In genomic region chr17:19456016-19456927, GRCh38 we compare ENCODE assay signal across 21 cellular contexts. TPM values are rescaled to one million over a fixed set of nuclear protein-coding genes. Genes with fewer than 3 reads are reported as not detected.
A peak's percentile ranks its signal among the peaks of the same experiment; 100 is the strongest.
DNase-seq lines count a peak whose midpoint lies in the region; ATAC-seq and TF ChIP-seq lines count a peak whose summit lies in the region.
"Had no signal": no experiment of that assay in that cellular context is flagged by ENCODE, and none has a peak within 500 bp of the region (broad histone marks: within the 10 kb centered on the region; RNA-seq: fewer than 3 reads in every experiment).

No MANE protein-coding gene starts in this region.

- TF ChIP-seq CTCF in brain (conservative IDR thresholded peaks at IDR 0.05) (no peak), neural progenitor cell (IDR thresholded peaks at IDR 0.05) (no peak)

- H3K4me3 ChIP-seq in HUES48 (ENCODE audit: low read depth, low read length) (no peak overlapping the region), iPS-20b (ENCODE audit: low read length) (peak overlapping the region; percentile 12; the same call in 1 of the 2 replicates), neural progenitor cell (no peak overlapping the region)
- no peak overlapping the region for H3K4me3 ChIP-seq in CD4-positive, alpha-beta memory T cell (ENCODE audit: low read length in 2 of 2)
- H3K4me3 ChIP-seq: BLaER1 treated with 17β-estradiol and CSF1 and Interleukin-3, amounts not matched to agents 10 nM and 100 nM had no signal

- H3F3A ChIP-seq in neural progenitor cell (ENCODE audit: low read depth) = peaks cover 53% of the 10 kb centered on the region

- no peak overlapping the region for H3K9ac ChIP-seq in HUES48 (ENCODE audit: low read depth, low read length)
- H3K9ac ChIP-seq in iPS-20b (ENCODE audit: low read depth, low read length) = no peak overlapping the region; the same call in 1 of the 2 replicates
- no peak overlapping the region for H3K9ac ChIP-seq in neural progenitor cell
- H3K9ac ChIP-seq: BLaER1 treated with 17β-estradiol and CSF1 and Interleukin-3, amounts not matched to agents 10 nM and 100 nM; SK-N-SH had no signal

- H3K36me3 ChIP-seq in HUES48 (ENCODE audit: control insufficient read depth, insufficient read depth, low read length) (no peaks in the 10 kb centered on the region), iPS-20b (ENCODE audit: insufficient read depth, low read depth, low read length) (no peaks in the 10 kb centered on the region), neural progenitor cell (no peaks in the 10 kb centered on the region)
- H3K36me3 ChIP-seq in CD4-positive, alpha-beta memory T cell (ENCODE audit: insufficient read depth, low read length) = no peaks in the 10 kb centered on the region
- H3K36me3 ChIP-seq: BLaER1 treated with 17β-estradiol and CSF1 and Interleukin-3, amounts not matched to agents 10 nM and 100 nM had no signal

- H3K27ac Mint-ChIP-seq in brain = peak overlapping the region in 4 of 5 experiments; percentile 20 to 94 (median 73)
- peak overlapping the region; percentile 75 for H3K27ac Mint-ChIP-seq in neural progenitor cell
- peak overlapping the region in 1 of 7 donors; percentile 77 for H3K27ac Mint-ChIP-seq in CD4-positive, alpha-beta memory T cell

- peak overlapping the region; percentile 17 for H2AFZ ChIP-seq in neural progenitor cell (replicated peaks)

- no peaks in the 10 kb centered on the region for H3K79me2 ChIP-seq in neural progenitor cell (ENCODE audit: low read depth)

- peaks cover 61% of the 10 kb centered on the region for H3K4me1 Mint-ChIP-seq in brain
- H3K4me1 Mint-ChIP-seq in neural progenitor cell = peaks cover 51% of the 10 kb centered on the region
- peaks cover 8 to 39% (median 21%) of the 10 kb centered on the region in 4 donors for H3K4me1 Mint-ChIP-seq in CD4-positive, alpha-beta memory T cell

- no peak for ATAC-seq in GM19455 (IDR thresholded peaks at IDR 0.05; ENCODE audit: unreplicated experiment)

- DNase-seq in neural progenitor cell (ENCODE audit: low spot score) (no peak), superior temporal gyrus (ENCODE audit: extremely low spot score) (no peak), NCI-H2081 (lab: John Stamatoyannopoulos, UW) (no peak)
- DNase-seq in CD4-positive, alpha-beta memory T cell = no peak
- DNase-seq: DMS79, HCEC 1CT, IMR-90, NCI-H1048, NCI-H146, NCI-H2029 treated with DMSO at 0.1 percent for 48 hours, NCI-H2171 treated with DMSO at 0.1 percent for 48 hours, OCI-M1, Right ventricle myocardium superior, SK-N-SH had no signal

- H3K27me3 ChIP-seq in HUES48 (ENCODE audit: control insufficient read depth, insufficient read depth, low read length) = no peaks in the 10 kb centered on the region
- no peaks in the 10 kb centered on the region for H3K27me3 ChIP-seq in iPS-20b (ENCODE audit: insufficient read depth, low read length)
- no peaks in the 10 kb centered on the region for H3K27me3 ChIP-seq in neural progenitor cell
- no peaks in the 10 kb centered on the region for H3K27me3 ChIP-seq in CD4-positive, alpha-beta memory T cell (ENCODE audit: insufficient read depth, low read length)
- H3K27me3 ChIP-seq: BLaER1 treated with 17β-estradiol and CSF1 and Interleukin-3, amounts not matched to agents 10 nM and 100 nM had no signal

- intact Hi-C loops in CD4-positive, alpha-beta memory T cell (cut with micrococcal nuclease) = no loop called here

- H3K9me3 Mint-ChIP-seq in brain (peaks cover 0 to 3% (median 0%) of the 10 kb centered on the region in 5 experiments), neural progenitor cell (no peaks in the 10 kb centered on the region)
- no peaks in the 10 kb centered on the region for H3K9me3 Mint-ChIP-seq in CD4-positive, alpha-beta memory T cell

- POLR2A ChIA-PET in CD4-positive, alpha-beta memory T cell (lab: Charles Lee; ENCODE audit: partially characterized antibody) = interaction anchor here (1.2 kb wide), 1 partner anchor 94 kb away, joined by 3 read pairs; the partner anchor contains the start of gene B9D1

- H4K20me1 ChIP-seq in neural progenitor cell (ENCODE audit: low read depth) = no peaks in the 10 kb centered on the region
- H4K20me1 ChIP-seq: BLaER1 treated with 17β-estradiol and CSF1 and Interleukin-3, amounts not matched to agents 10 nM and 100 nM had no signal

- CTCF ChIA-PET in CD4-positive, alpha-beta memory T cell (lab: Charles Lee; ENCODE audit: partially characterized antibody) = interaction anchor here (1.9 to 5.7 kb wide), 2 partner anchors 9 to 93 kb away, joined by 11 to 22 read pairs; partner anchors contain the start of gene B9D1

- H3K27ac ChIP-seq in HUES48 (ENCODE audit: low read depth, low read length) (peak overlapping the region; percentile 99), iPS-20b (ENCODE audit: low read length) (no peak overlapping the region), neural progenitor cell (no peak overlapping the region)
- no peak overlapping the region for H3K27ac ChIP-seq in CD4-positive, alpha-beta memory T cell (ENCODE audit: low read depth, low read length)
- H3K27ac ChIP-seq: BLaER1 treated with 17β-estradiol and CSF1 and Interleukin-3, amounts not matched to agents 10 nM and 100 nM had no signal

- H3K9me3 ChIP-seq in HUES48 (ENCODE audit: control insufficient read depth, insufficient read depth, low read length) (no peaks in the 10 kb centered on the region), iPS-20b (ENCODE audit: insufficient read depth, low read depth, low read length) (no peaks in the 10 kb centered on the region), neural progenitor cell (ENCODE audit: low read depth) (no peaks in the 10 kb centered on the region)
- no peaks in the 10 kb centered on the region for H3K9me3 ChIP-seq in CD4-positive, alpha-beta memory T cell (ENCODE audit: control insufficient read depth in 1 of 2, low read length in 2 of 2)
- H3K9me3 ChIP-seq: BLaER1 treated with 17β-estradiol and CSF1 and Interleukin-3, amounts not matched to agents 10 nM and 100 nM; SK-N-SH had no signal

- H3K4me3 Mint-ChIP-seq in brain (peak overlapping the region in 1 of 5 experiments; percentile 4), neural progenitor cell (peak overlapping the region; percentile 24)
- peak overlapping the region in 1 of 8 donors; percentile 62 for H3K4me3 Mint-ChIP-seq in CD4-positive, alpha-beta memory T cell

- H3K4me2 ChIP-seq in neural progenitor cell = peak overlapping the region; percentile 42
- H3K4me2 ChIP-seq: BLaER1 treated with 17β-estradiol and CSF1 and Interleukin-3, amounts not matched to agents 10 nM and 100 nM; SK-N-SH had no signal

- peaks cover 7% of the 10 kb centered on the region for H3K27me3 Mint-ChIP-seq in brain
- peaks cover 12% of the 10 kb centered on the region for H3K27me3 Mint-ChIP-seq in neural progenitor cell (ENCODE audit: insufficient read depth, low read depth)
- H3K27me3 Mint-ChIP-seq in CD4-positive, alpha-beta memory T cell = peaks cover 4 to 7% of the 10 kb centered on the region in 2 donors

- H3K4me1 ChIP-seq in HUES48 (ENCODE audit: control insufficient read depth, insufficient read depth, low read length) (peaks cover 48% of the 10 kb centered on the region), iPS-20b (ENCODE audit: insufficient read depth, low read length) (peaks cover 44% of the 10 kb centered on the region), neural progenitor cell (peaks cover 51% of the 10 kb centered on the region)
- peaks cover 9% of the 10 kb centered on the region for H3K4me1 ChIP-seq in CD4-positive, alpha-beta memory T cell (ENCODE audit: insufficient read depth, low read length)

- H3K36me3 Mint-ChIP-seq in brain = no peaks in the 10 kb centered on the region
- no peaks in the 10 kb centered on the region for H3K36me3 Mint-ChIP-seq in neural progenitor cell
- H3K36me3 Mint-ChIP-seq in CD4-positive, alpha-beta memory T cell = no peaks in the 10 kb centered on the region

RNA-seq across cellular contexts. Expression of gene RNF112, which starts 45.2 kb away (rescaled TPM):
- polyA plus RNA-seq in brain (ENCODE audit: insufficient read depth, low read depth, low replicate concordance) = 14.3 TPM
- total RNA-seq in neural progenitor cell (ENCODE audit: low replicate concordance) = 0.86 and 1.8 TPM in 2 replicates
- total RNA-seq in CD4-positive, alpha-beta memory T cell = 1 to 10 TPM in 1 of 2 experiments, under 1 TPM in 1; 0.87 to 1.6 TPM
- polyA plus RNA-seq in CD4-positive, alpha-beta memory T cell = under 1 TPM in 1 of 2 donors, not detected in 1; 0.06 TPM
- total RNA-seq: HT-29, MCF 10A had no signal
